2 cellular contexts compared by ENCODE assay signal in genomic region chr6:116220172-116220571, GRCh38.
TF ChIP-seq lines count a peak whose summit lies in the region.

No MANE protein-coding gene starts in this region.

TF ChIP-seq in GM23338, 12 proteins besides CTCF, POLR2A, EP300 and RAD21:
- TF ChIP-seq REST (IDR thresholded peaks at IDR 0.05; ENCODE audit: unreplicated experiment) (no peak), ETS1 (IDR thresholded peaks at IDR 0.05) (no peak), NANOG (IDR thresholded peaks at IDR 0.05; ENCODE audit: borderline replicate concordance) (no peak), ZNF462 (CRISPR knock-in tag; IDR thresholded peaks at IDR 0.05) (no peak), ZNF114 (CRISPR knock-in tag; IDR thresholded peaks at IDR 0.05) (no peak), JUNB (IDR thresholded peaks at IDR 0.05; ENCODE audit: unreplicated experiment) (no peak)

TF ChIP-seq in WTC11, 78 proteins besides CTCF, POLR2A, EP300 and RAD21:
- TF ChIP-seq AFF4 (CRISPR knock-in tag; IDR thresholded peaks at IDR 0.05; ENCODE audit: borderline replicate concordance) = no peak
- no peak for TF ChIP-seq NFATC4 (CRISPR knock-in tag; IDR thresholded peaks at IDR 0.05)
